ENCODE assay signal across 8 cellular contexts in genomic region chr19:44644391-44645016, GRCh38. TPM values are rescaled to one million over a fixed set of nuclear protein-coding genes. Genes with fewer than 3 reads are reported as not detected.
DNase-seq lines count a peak whose midpoint lies in the region; ATAC-seq and TF ChIP-seq lines count a peak whose summit lies in the region.

No MANE protein-coding gene starts in this region.

- H3K79me2 ChIP-seq in ACC112 (ENCODE audit: control insufficient read depth, insufficient read depth, low read length, unreplicated experiment): peaks cover 29% of the 10 kb centered on the region

- no peak overlapping the region for H2AFZ ChIP-seq in ACC112 (ENCODE audit: low read length, unreplicated experiment)

- H3K4me3 ChIP-seq in ACC112 (ENCODE audit: low read depth, low read length) (peak overlapping the region; percentile 92), Peyer's patch (peak overlapping the region; percentile 40 to 88 (median 70)), mesodermal cell (ENCODE audit: extremely low read depth, insufficient read depth, low read length, poor library complexity, severe bottlenecking) (peak overlapping the region; percentile 81), upper lobe of right lung (peak overlapping the region; percentile 85)

- no peak for TF ChIP-seq POLR2A in Peyer's patch (IDR thresholded peaks at IDR 0.05)
- TF ChIP-seq POLR2A in GM18505 (IDR thresholded peaks at IDR 0.05; ENCODE audit: borderline replicate concordance, extremely low read depth, insufficient read depth, insufficient read length): no peak

- H3K27me3 ChIP-seq in ACC112 (ENCODE audit: insufficient read depth, low read length) (no peaks in the 10 kb centered on the region), Peyer's patch (no peaks in the 10 kb centered on the region), upper lobe of right lung (no peaks in the 10 kb centered on the region)

- TF ChIP-seq CTCF in GM10266 (IDR thresholded peaks at IDR 0.05; ENCODE audit: control insufficient read depth, insufficient read depth, low read depth, missing control alignments) (no peak), Peyer's patch (IDR thresholded peaks at IDR 0.05) (no peak), upper lobe of right lung (IDR thresholded peaks at IDR 0.05) (no peak)

- DNase-seq in GM10266 (ENCODE audit: extremely low spot score): peak; percentile 63
- peak in 1 of 3 donors; percentile 53 for DNase-seq in Peyer's patch
- DNase-seq in dermis microvascular lymphatic vessel endothelial cell (ENCODE audit: low read depth in 2 of 2): peak; percentile 40 to 64
- peak; percentile 68 for DNase-seq in upper lobe of right lung

- H3K36me3 ChIP-seq in ACC112 (ENCODE audit: insufficient read depth, low read length) (peaks cover 3% of the 10 kb centered on the region; the same call in 1 of the 2 replicates), Peyer's patch (peaks cover 0 to 25% (median 0%) of the 10 kb centered on the region in 3 donors), mesodermal cell (ENCODE audit: control insufficient read depth, insufficient read depth, low read length) (peaks cover 30% of the 10 kb centered on the region), upper lobe of right lung (peaks cover under 1% of the 10 kb centered on the region)

- H3K4me1 ChIP-seq in ACC112 (ENCODE audit: control insufficient read depth, insufficient read depth, low read length, unreplicated experiment) (peaks cover 34% of the 10 kb centered on the region), Peyer's patch (peaks cover 0 to 18% (median 4%) of the 10 kb centered on the region in 4 donors), mesodermal cell (ENCODE audit: control insufficient read depth, insufficient read depth, low read length, poor library complexity, severe bottlenecking) (no peaks in the 10 kb centered on the region), upper lobe of right lung (peaks cover 13% of the 10 kb centered on the region)

- 0% methylated on average over 3 to 8 of the region's 14 CpGs for WGBS in mesodermal cell (ENCODE audit: insufficient coverage in 2 of 2), 2 experiments

- ATAC-seq in upper lobe of right lung (peak; percentile 37), GM18505 (IDR thresholded peaks at IDR 0.05; ENCODE audit: unreplicated experiment) (no peak), HG02870 (IDR thresholded peaks at IDR 0.05; ENCODE audit: unreplicated experiment) (no peak)

- intact Hi-C loops in upper lobe of right lung (cut with DNase I): no loop called here

- H3K9me3 ChIP-seq in Peyer's patch (no peaks in the 10 kb centered on the region), mesodermal cell (ENCODE audit: control insufficient read depth, low read length) (no peaks in the 10 kb centered on the region), upper lobe of right lung (no peaks in the 10 kb centered on the region)

- peak overlapping the region; percentile 61 for H3K27ac ChIP-seq in ACC112 (ENCODE audit: low read depth, low read length)
- peak overlapping the region; percentile 52 to 86 (median 76) for H3K27ac ChIP-seq in Peyer's patch
- peak overlapping the region; percentile 69 for H3K27ac ChIP-seq in mesodermal cell (ENCODE audit: low read depth, low read length, severe bottlenecking)
- peak overlapping the region; percentile 87 for H3K27ac ChIP-seq in upper lobe of right lung

RNA-seq across cellular contexts. Expression of gene PVR, which starts 0.8 kb away (rescaled TPM):
- total RNA-seq in Peyer's patch (10 to 100 TPM; 21.7 to 49.3 (median 40.0) TPM), dermis microvascular lymphatic vessel endothelial cell (53.8 and 84.7 TPM in 2 replicates), upper lobe of right lung (40.8 TPM)
- 24.3 TPM for polyA plus RNA-seq in mesodermal cell (2013, experiment 1 of 2)
- polyA plus RNA-seq in mesodermal cell (2013, experiment 2 of 2): 25.3 TPM

RNA-seq across cellular contexts. Expression of gene CEACAM19, which starts 26.8 kb away (rescaled TPM):
- total RNA-seq in Peyer's patch (10 to 100 TPM in 3 of 4 donors, 1 to 10 TPM in 1; 4.4 to 16.9 (median 13.3) TPM), dermis microvascular lymphatic vessel endothelial cell (0.51 and 1.1 TPM in 2 replicates), upper lobe of right lung (7.6 TPM)
- 2.1 TPM for polyA plus RNA-seq in mesodermal cell (2013, experiment 1 of 2)
- polyA plus RNA-seq in mesodermal cell (2013, experiment 2 of 2): 2.0 TPM

RNA-seq across cellular contexts. Expression of gene IGSF23, which starts 31.1 kb away (rescaled TPM):
- total RNA-seq in Peyer's patch (10 to 100 TPM in 2 of 4 donors, 1 to 10 TPM in 1, not detected in 1; 7.5 to 20.7 (median 11.0) TPM), dermis microvascular lymphatic vessel endothelial cell (0.13 TPM in 2 replicates), upper lobe of right lung (not detected)
- not detected for polyA plus RNA-seq in mesodermal cell (2013, experiment 1 of 2)
- not detected for polyA plus RNA-seq in mesodermal cell (2013, experiment 2 of 2)

RNA-seq across cellular contexts. Expression of gene CEACAM16, which starts 54.4 kb away (rescaled TPM):
- not detected for total RNA-seq in Peyer's patch
- total RNA-seq in dermis microvascular lymphatic vessel endothelial cell: not detected in 2 replicates
- not detected for polyA plus RNA-seq in mesodermal cell (2013, experiment 1 of 2)
- not detected for polyA plus RNA-seq in mesodermal cell (2013, experiment 2 of 2)
- not detected for total RNA-seq in upper lobe of right lung
